ENCODE assay signal across 1 cellular context in the genomic region with DNA sequence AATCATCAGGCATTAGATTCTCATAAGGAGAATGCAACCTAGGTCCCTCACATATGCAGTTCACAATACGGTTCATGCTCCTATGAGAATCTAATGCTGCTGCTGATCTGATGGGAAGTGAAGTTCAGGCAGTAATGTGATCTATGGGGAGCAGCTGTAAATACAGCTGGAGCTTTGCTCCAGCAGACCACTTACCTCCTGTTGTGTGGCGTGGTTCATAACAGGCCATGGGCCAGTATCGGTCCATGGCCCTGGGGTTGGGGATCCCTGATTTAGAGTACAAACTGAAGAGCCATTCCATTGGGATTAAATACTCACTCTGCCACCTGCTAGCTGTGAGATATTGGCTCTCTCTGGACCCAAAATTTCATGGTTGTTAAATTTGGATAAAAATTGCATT.
TF ChIP-seq lines count a peak whose summit lies in the region.

No MANE protein-coding gene starts in this region.

TF ChIP-seq in HepG2, 621 proteins besides CTCF, POLR2A, EP300 and RAD21 (continued from another document):
- TF ChIP-seq, protein P1, sequence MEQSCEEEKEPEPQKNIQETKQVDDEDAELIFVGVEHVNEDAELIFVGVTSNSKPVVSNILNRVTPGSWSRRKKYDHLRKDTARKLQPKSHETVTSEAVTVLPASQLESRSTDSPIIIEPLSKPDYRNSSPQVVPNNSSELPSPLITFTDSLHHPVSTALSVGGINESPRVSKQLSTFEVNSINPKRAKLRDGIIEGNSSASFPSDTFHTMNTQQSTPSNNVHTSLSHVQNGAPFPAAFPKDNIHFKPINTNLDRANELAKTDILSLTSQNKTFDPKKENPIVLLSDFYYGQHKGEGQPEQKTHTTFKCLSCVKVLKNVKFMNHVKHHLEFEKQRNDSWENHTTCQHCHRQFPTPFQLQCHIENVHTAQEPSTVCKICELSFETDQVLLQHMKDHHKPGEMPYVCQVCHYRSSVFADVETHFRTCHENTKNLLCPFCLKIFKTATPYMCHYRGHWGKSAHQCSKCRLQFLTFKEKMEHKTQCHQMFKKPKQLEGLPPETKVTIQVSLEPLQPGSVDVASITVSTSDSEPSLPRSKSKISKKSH (CRISPR knock-in tag; IDR thresholded peaks at IDR 0.05; ENCODE audit: borderline replicate concordance), result no peak
- TF ChIP-seq, protein P2, sequence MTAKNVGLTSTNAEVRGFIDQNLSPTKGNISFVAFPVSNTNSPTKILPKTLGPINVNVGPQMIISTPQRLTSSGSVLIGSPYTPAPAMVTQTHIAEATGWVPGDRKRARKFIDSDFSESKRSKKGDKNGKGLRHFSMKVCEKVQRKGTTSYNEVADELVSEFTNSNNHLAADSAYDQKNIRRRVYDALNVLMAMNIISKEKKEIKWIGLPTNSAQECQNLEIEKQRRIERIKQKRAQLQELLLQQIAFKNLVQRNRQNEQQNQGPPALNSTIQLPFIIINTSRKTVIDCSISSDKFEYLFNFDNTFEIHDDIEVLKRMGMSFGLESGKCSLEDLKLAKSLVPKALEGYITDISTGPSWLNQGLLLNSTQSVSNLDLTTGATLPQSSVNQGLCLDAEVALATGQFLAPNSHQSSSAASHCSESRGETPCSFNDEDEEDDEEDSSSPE (CRISPR knock-in tag; IDR thresholded peaks at IDR 0.05), result no peak
- TF ChIP-seq ZNF121 (CRISPR knock-in tag; IDR thresholded peaks at IDR 0.05) (no peak), SPEN (CRISPR knock-in tag; IDR thresholded peaks at IDR 0.05; ENCODE audit: low read depth) (no peak)
